Comparison of ENCODE assay signal across 8 cellular contexts in genomic region chr19:1261512-1261862, GRCh38. TPM values are rescaled to one million over a fixed set of nuclear protein-coding genes. Genes with fewer than 3 reads are reported as not detected.
DNase-seq lines count a peak whose midpoint lies in the region; ATAC-seq and TF ChIP-seq lines count a peak whose summit lies in the region.

No MANE protein-coding gene starts in this region.

- H3K27ac Mint-ChIP-seq in activated T-helper 2 cell treated with anti-CD3 and anti-CD28 coated beads, Interferon-gamma antibody, Interleukin-2, Interleukin-4, amounts not matched to agents 10 μg/mL and 5 μg/mL and 100 μg/mL, durations not matched to agents 14 hours and 24 hours and 36 hours: peak overlapping the region; percentile 90
- H3K27ac Mint-ChIP-seq in stimulated activated naive CD8-positive, alpha-beta T cell treated with anti-CD3 and anti-CD28 coated beads, Interleukin-15, Interleukin-2, amounts not matched to agents 100 ng/mL and 50 ng/mL, for 24 hours: peak overlapping the region; percentile 93

- H3K4me1 ChIP-seq in left ventricle myocardium inferior: peaks cover 85% of the 10 kb centered on the region
- peaks cover 37% of the 10 kb centered on the region for H3K4me1 ChIP-seq in iPS-20b (ENCODE audit: insufficient read depth, low read length)

- H3K27me3 ChIP-seq in left ventricle myocardium inferior (ENCODE audit: low read depth) (no peaks in the 10 kb centered on the region), iPS-20b (ENCODE audit: insufficient read depth, low read length) (no peaks in the 10 kb centered on the region)

- TF ChIP-seq CTCF in left ventricle myocardium inferior (IDR thresholded peaks at IDR 0.05; ENCODE audit: borderline replicate concordance): peak; percentile 11

- DNase-seq in left ventricle myocardium inferior (no peak), Right ventricle myocardium superior (no peak), OCI-M2 (lab: John Stamatoyannopoulos, UW; ENCODE audit: unreplicated experiment) (no peak)
- no peak for DNase-seq in activated T-helper 2 cell treated with anti-CD3 and anti-CD28 coated beads, Interferon-gamma antibody, Interleukin-2, Interleukin-4, amounts not matched to agents 10 μg/mL and 5 μg/mL and 100 μg/mL, durations not matched to agents 14 hours and 24 hours and 36 hours (ENCODE audit: low spot score)
- no peak for DNase-seq in stimulated activated CD4-positive, alpha-beta T cell treated with anti-CD3 and anti-CD28 coated beads, Interleukin-2, amount 100 ng/mL, for 48 hours

- peaks cover 44% of the 10 kb centered on the region for H3K4me1 Mint-ChIP-seq in activated T-helper 2 cell treated with anti-CD3 and anti-CD28 coated beads, Interferon-gamma antibody, Interleukin-2, Interleukin-4, amounts not matched to agents 10 μg/mL and 5 μg/mL and 100 μg/mL, durations not matched to agents 14 hours and 24 hours and 36 hours (ENCODE audit: low read depth)
- peaks cover 76% of the 10 kb centered on the region for H3K4me1 Mint-ChIP-seq in stimulated activated naive CD8-positive, alpha-beta T cell treated with anti-CD3 and anti-CD28 coated beads, Interleukin-15, Interleukin-2, amounts not matched to agents 100 ng/mL and 50 ng/mL, for 24 hours (ENCODE audit: low read depth)

- peaks cover 26% of the 10 kb centered on the region for H3K36me3 Mint-ChIP-seq in activated T-helper 2 cell treated with anti-CD3 and anti-CD28 coated beads, Interferon-gamma antibody, Interleukin-2, Interleukin-4, amounts not matched to agents 10 μg/mL and 5 μg/mL and 100 μg/mL, durations not matched to agents 14 hours and 24 hours and 36 hours (ENCODE audit: low read depth)
- peaks cover 12% of the 10 kb centered on the region for H3K36me3 Mint-ChIP-seq in stimulated activated naive CD8-positive, alpha-beta T cell treated with anti-CD3 and anti-CD28 coated beads, Interleukin-15, Interleukin-2, amounts not matched to agents 100 ng/mL and 50 ng/mL, for 24 hours (ENCODE audit: low read depth)

- no peaks in the 10 kb centered on the region for H3K9me3 ChIP-seq in left ventricle myocardium inferior (replicated peaks)
- H3K9me3 ChIP-seq in iPS-20b (ENCODE audit: insufficient read depth, low read depth, low read length): no peaks in the 10 kb centered on the region

- peak overlapping the region; percentile 88 for H3K4me3 Mint-ChIP-seq in activated T-helper 2 cell treated with anti-CD3 and anti-CD28 coated beads, Interferon-gamma antibody, Interleukin-2, Interleukin-4, amounts not matched to agents 10 μg/mL and 5 μg/mL and 100 μg/mL, durations not matched to agents 14 hours and 24 hours and 36 hours (ENCODE audit: low read depth)
- H3K4me3 Mint-ChIP-seq in stimulated activated naive CD8-positive, alpha-beta T cell treated with anti-CD3 and anti-CD28 coated beads, Interleukin-15, Interleukin-2, amounts not matched to agents 100 ng/mL and 50 ng/mL, for 24 hours: peak overlapping the region; percentile 97

- peak overlapping the region; percentile 75 for H3K4me3 ChIP-seq in left ventricle myocardium inferior
- H3K4me3 ChIP-seq in iPS-20b (ENCODE audit: low read length): peak overlapping the region; percentile 91

- peak overlapping the region; percentile 88; the same call in 1 of the 2 replicates for H3K9ac ChIP-seq in iPS-20b (ENCODE audit: low read depth, low read length)

- H3K27ac ChIP-seq in left ventricle myocardium inferior (replicated peaks) (peak overlapping the region; percentile 100), iPS-20b (ENCODE audit: low read length) (peak overlapping the region; percentile 67)

- ATAC-seq in Right ventricle myocardium superior (ENCODE audit: poor library complexity) (no peak), HG03378 (IDR thresholded peaks at IDR 0.05; ENCODE audit: unreplicated experiment) (no peak)

- H3K9me3 Mint-ChIP-seq in activated T-helper 2 cell treated with anti-CD3 and anti-CD28 coated beads, Interferon-gamma antibody, Interleukin-2, Interleukin-4, amounts not matched to agents 10 μg/mL and 5 μg/mL and 100 μg/mL, durations not matched to agents 14 hours and 24 hours and 36 hours: no peaks in the 10 kb centered on the region
- no peaks in the 10 kb centered on the region for H3K9me3 Mint-ChIP-seq in stimulated activated naive CD8-positive, alpha-beta T cell treated with anti-CD3 and anti-CD28 coated beads, Interleukin-15, Interleukin-2, amounts not matched to agents 100 ng/mL and 50 ng/mL, for 24 hours

- H3K27me3 Mint-ChIP-seq in activated T-helper 2 cell treated with anti-CD3 and anti-CD28 coated beads, Interferon-gamma antibody, Interleukin-2, Interleukin-4, amounts not matched to agents 10 μg/mL and 5 μg/mL and 100 μg/mL, durations not matched to agents 14 hours and 24 hours and 36 hours (ENCODE audit: low read depth): no peaks in the 10 kb centered on the region
- H3K27me3 Mint-ChIP-seq in stimulated activated naive CD8-positive, alpha-beta T cell treated with anti-CD3 and anti-CD28 coated beads, Interleukin-15, Interleukin-2, amounts not matched to agents 100 ng/mL and 50 ng/mL, for 24 hours: no peaks in the 10 kb centered on the region

- H3K36me3 ChIP-seq in left ventricle myocardium inferior (peaks cover 18% of the 10 kb centered on the region), iPS-20b (ENCODE audit: insufficient read depth, low read depth, low read length) (peaks cover 19% of the 10 kb centered on the region)

- intact Hi-C loops in left ventricle myocardium inferior (cut with micrococcal nuclease) (no loop called here), Right ventricle myocardium superior (cut with DNase I) (no loop called here)
- intact Hi-C loops in activated T-helper 2 cell treated with anti-CD3 and anti-CD28 coated beads, Interferon-gamma antibody, Interleukin-2, Interleukin-4, amounts not matched to agents 10 μg/mL and 5 μg/mL and 100 μg/mL, durations not matched to agents 14 hours and 24 hours and 36 hours (cut with micrococcal nuclease): no loop called here

RNA-seq across cellular contexts. Expression of gene CIRBP, which starts 7.6 kb away (rescaled TPM):
- total RNA-seq in left ventricle myocardium inferior: 229 TPM
- 219 TPM for total RNA-seq in Right ventricle myocardium superior
- total RNA-seq in activated T-helper 2 cell treated with anti-CD3 and anti-CD28 coated beads, Interferon-gamma antibody, Interleukin-2, Interleukin-4, amounts not matched to agents 10 μg/mL and 5 μg/mL and 100 μg/mL, durations not matched to agents 14 hours and 24 hours and 36 hours: 214 and 226 TPM in 2 replicates

RNA-seq across cellular contexts. Expression of gene MIDN, which starts 13.1 kb away (rescaled TPM):
- total RNA-seq in left ventricle myocardium inferior (60.5 TPM), Right ventricle myocardium superior (54.1 TPM)
- total RNA-seq in activated T-helper 2 cell treated with anti-CD3 and anti-CD28 coated beads, Interferon-gamma antibody, Interleukin-2, Interleukin-4, amounts not matched to agents 10 μg/mL and 5 μg/mL and 100 μg/mL, durations not matched to agents 14 hours and 24 hours and 36 hours: 84.7 and 85.4 TPM in 2 replicates

RNA-seq across cellular contexts. Expression of gene FAM174C, which starts 13.8 kb away (rescaled TPM):
- 12.4 TPM for total RNA-seq in left ventricle myocardium inferior
- 12.4 TPM for total RNA-seq in Right ventricle myocardium superior
- total RNA-seq in activated T-helper 2 cell treated with anti-CD3 and anti-CD28 coated beads, Interferon-gamma antibody, Interleukin-2, Interleukin-4, amounts not matched to agents 10 μg/mL and 5 μg/mL and 100 μg/mL, durations not matched to agents 14 hours and 24 hours and 36 hours: 91.7 and 99.4 TPM in 2 replicates

RNA-seq across cellular contexts. Expression of gene ATP5F1D, which starts 19.9 kb away (rescaled TPM):
- total RNA-seq in left ventricle myocardium inferior (501 TPM), Right ventricle myocardium superior (692 TPM)
- total RNA-seq in activated T-helper 2 cell treated with anti-CD3 and anti-CD28 coated beads, Interferon-gamma antibody, Interleukin-2, Interleukin-4, amounts not matched to agents 10 μg/mL and 5 μg/mL and 100 μg/mL, durations not matched to agents 14 hours and 24 hours and 36 hours: 233 and 240 TPM in 2 replicates

RNA-seq across cellular contexts. Expression of gene CBARP, which starts 23.7 kb away (rescaled TPM):
- total RNA-seq in left ventricle myocardium inferior (0.96 TPM), Right ventricle myocardium superior (1.1 TPM)
- total RNA-seq in activated T-helper 2 cell treated with anti-CD3 and anti-CD28 coated beads, Interferon-gamma antibody, Interleukin-2, Interleukin-4, amounts not matched to agents 10 μg/mL and 5 μg/mL and 100 μg/mL, durations not matched to agents 14 hours and 24 hours and 36 hours: 3.5 and 3.7 TPM in 2 replicates
